25 cellular contexts compared by ENCODE assay signal in the genomic region with DNA sequence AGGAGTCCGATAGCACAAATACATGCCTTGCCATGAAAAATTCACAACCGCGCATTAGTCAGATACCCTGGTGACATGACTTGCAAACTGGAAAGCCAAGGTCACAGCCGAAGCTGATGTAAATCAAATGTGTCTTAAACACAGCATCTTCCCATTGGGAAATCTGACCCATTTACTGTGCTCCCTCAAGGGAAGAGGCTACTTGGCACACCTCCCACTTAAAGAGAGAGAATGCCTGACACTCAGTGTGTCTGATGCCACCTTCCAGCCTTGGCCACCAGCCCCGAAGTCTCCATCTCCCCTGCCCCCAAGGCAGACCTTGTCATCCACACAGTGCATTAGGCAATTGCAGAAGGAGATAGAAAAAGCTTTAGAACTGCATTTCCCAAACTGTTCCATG.
"Had no signal": no experiment of that assay in that cellular context is flagged by ENCODE, and none has a peak within 500 bp of the region (broad histone marks: within the 10 kb centered on the region; RNA-seq: fewer than 3 reads in every experiment).

No MANE protein-coding gene starts in this region.

- H3K4me3 Mint-ChIP-seq: immature natural killer cell; mesothelial cell of epicardium; naive B cell; natural killer cell; nephron progenitor cell; neural progenitor cell; stimulated activated naive B cell treated with anti-CD40 and anti-IgM and Interleukin-4, amounts not matched to agents 10 μg/mL and 1 μg/mL and 100 μg/mL, for 72 hours had no signal

- H3K4me1 Mint-ChIP-seq: immature natural killer cell; naive B cell; natural killer cell; stimulated activated naive B cell treated with anti-CD40 and anti-IgM and Interleukin-4, amounts not matched to agents 10 μg/mL and 1 μg/mL and 100 μg/mL, for 72 hours had no signal

- H3K9me3 Mint-ChIP-seq: neural progenitor cell had no signal

- DNase-seq: hypothalamus; immature natural killer cell; kidney; left colon; left ventricle myocardium inferior; mesendoderm; naive B cell; natural killer cell; nephron progenitor cell; occipital lobe; psoas muscle; right lobe of liver; stimulated activated CD4-positive, alpha-beta T cell treated with anti-CD3 and anti-CD28 coated beads, Interleukin-12 subunit alpha, Interleukin-12 subunit beta, amount 100 ng/mL, for 4 hours; stimulated activated CD4-positive, alpha-beta T cell treated with anti-CD3 and anti-CD28 coated beads, Interleukin-15, amount 100 ng/mL, for 24 hours; stimulated activated CD4-positive, alpha-beta T cell treated with anti-CD3 and anti-CD28 coated beads, Interleukin-2, amount 100 ng/mL, for 24 hours; stimulated activated CD4-positive, alpha-beta T cell treated with anti-CD3 and anti-CD28 coated beads, Interleukin-4, amount 100 ng/mL, for 1 hour; stimulated activated naive B cell treated with anti-CD40 and anti-IgM and Interleukin-4, amounts not matched to agents 10 μg/mL and 1 μg/mL and 100 μg/mL, for 72 hours; stimulated activated naive CD8-positive, alpha-beta T cell treated with anti-CD3 and anti-CD28 coated beads, Interleukin-15, Interleukin-2, amounts not matched to agents 100 U/mL and 50 U/mL, for 24 hours; stomach; testis; thyroid gland; transverse colon; upper lobe of left lung had no signal

- H3K27me3 Mint-ChIP-seq: naive B cell; stimulated activated naive B cell treated with anti-CD40 and anti-IgM and Interleukin-4, amounts not matched to agents 10 μg/mL and 1 μg/mL and 100 μg/mL, for 72 hours had no signal

- H3K36me3 Mint-ChIP-seq: immature natural killer cell; mesothelial cell of epicardium; naive B cell; natural killer cell; neural progenitor cell; stimulated activated naive B cell treated with anti-CD40 and anti-IgM and Interleukin-4, amounts not matched to agents 10 μg/mL and 1 μg/mL and 100 μg/mL, for 72 hours had no signal

- H3K27ac Mint-ChIP-seq: immature natural killer cell; mesothelial cell of epicardium; naive B cell; natural killer cell; neural progenitor cell; stimulated activated naive B cell treated with anti-CD40 and anti-IgM and Interleukin-4, amounts not matched to agents 10 μg/mL and 1 μg/mL and 100 μg/mL, for 72 hours had no signal
